ENCODE assay signal across 1 cellular context in the genomic region with DNA sequence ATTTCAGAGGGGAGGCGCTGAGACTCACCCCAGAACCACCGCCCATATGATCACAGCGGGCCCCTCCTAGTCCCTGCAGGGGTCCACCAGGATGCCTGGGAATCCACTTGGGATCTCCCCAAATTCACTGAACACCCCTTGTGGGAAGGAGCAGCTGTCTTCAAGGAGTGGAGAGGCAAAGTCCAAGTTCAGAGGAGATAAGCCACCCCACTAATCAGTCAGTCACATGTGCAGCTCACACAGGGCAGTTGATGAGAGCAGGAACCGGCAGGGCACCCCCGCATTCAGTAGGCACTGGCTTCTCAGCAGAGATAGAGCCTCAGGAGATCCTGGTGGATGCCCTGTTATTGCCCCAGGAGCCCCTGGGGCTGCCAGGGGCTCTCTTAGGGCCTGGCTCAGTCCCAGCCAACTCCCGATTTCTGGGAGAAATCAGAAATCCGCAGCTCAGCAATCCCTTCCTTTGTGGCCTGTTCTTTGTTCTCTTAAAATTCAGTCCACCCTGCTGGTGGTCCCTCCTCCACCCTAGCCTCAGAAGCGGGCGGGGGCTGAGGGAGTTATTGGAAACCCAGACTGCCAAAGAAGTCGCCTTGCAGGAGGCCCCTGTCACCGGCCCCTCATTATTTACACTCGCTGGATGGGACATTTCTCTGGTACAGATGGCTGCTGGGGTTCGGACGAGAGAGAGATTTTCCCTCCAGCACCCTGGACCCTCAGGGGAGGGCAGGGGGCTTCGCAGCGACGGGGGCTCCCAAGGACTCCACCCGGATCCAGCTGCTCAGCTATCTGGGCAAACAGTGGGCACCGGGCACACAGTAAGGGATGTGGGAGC.
TF ChIP-seq lines count a peak whose summit lies in the region.

No MANE protein-coding gene starts in this region.

TF ChIP-seq in SK-N-SH, 30 proteins besides CTCF, POLR2A, EP300 and RAD21 (continued from another document):
- TF ChIP-seq, protein P1, sequence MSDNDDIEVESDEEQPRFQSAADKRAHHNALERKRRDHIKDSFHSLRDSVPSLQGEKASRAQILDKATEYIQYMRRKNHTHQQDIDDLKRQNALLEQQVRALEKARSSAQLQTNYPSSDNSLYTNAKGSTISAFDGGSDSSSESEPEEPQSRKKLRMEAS (IDR thresholded peaks at IDR 0.05; ENCODE audit: low read depth): 0 out of 2 replicates have a peak, but pooled peaks have one; percentile 49
- TF ChIP-seq FOXJ3 (CRISPR knock-in tag; IDR thresholded peaks at IDR 0.05): no peak
- TF ChIP-seq TCF12 (IDR thresholded peaks at IDR 0.05): no peak
- peak; percentile 27 for TF ChIP-seq CHD2 (IDR thresholded peaks at IDR 0.05; ENCODE audit: low read length, partially characterized antibody)
- no peak for TF ChIP-seq GABPA (IDR thresholded peaks at IDR 0.05; ENCODE audit: low read depth)
- peak; percentile 63; the same call in 1 of the 2 replicates for TF ChIP-seq MXI1 (IDR thresholded peaks at IDR 0.05; ENCODE audit: low read depth, low read length)
- TF ChIP-seq, protein P2, sequence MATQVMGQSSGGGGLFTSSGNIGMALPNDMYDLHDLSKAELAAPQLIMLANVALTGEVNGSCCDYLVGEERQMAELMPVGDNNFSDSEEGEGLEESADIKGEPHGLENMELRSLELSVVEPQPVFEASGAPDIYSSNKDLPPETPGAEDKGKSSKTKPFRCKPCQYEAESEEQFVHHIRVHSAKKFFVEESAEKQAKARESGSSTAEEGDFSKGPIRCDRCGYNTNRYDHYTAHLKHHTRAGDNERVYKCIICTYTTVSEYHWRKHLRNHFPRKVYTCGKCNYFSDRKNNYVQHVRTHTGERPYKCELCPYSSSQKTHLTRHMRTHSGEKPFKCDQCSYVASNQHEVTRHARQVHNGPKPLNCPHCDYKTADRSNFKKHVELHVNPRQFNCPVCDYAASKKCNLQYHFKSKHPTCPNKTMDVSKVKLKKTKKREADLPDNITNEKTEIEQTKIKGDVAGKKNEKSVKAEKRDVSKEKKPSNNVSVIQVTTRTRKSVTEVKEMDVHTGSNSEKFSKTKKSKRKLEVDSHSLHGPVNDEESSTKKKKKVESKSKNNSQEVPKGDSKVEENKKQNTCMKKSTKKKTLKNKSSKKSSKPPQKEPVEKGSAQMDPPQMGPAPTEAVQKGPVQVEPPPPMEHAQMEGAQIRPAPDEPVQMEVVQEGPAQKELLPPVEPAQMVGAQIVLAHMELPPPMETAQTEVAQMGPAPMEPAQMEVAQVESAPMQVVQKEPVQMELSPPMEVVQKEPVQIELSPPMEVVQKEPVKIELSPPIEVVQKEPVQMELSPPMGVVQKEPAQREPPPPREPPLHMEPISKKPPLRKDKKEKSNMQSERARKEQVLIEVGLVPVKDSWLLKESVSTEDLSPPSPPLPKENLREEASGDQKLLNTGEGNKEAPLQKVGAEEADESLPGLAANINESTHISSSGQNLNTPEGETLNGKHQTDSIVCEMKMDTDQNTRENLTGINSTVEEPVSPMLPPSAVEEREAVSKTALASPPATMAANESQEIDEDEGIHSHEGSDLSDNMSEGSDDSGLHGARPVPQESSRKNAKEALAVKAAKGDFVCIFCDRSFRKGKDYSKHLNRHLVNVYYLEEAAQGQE (IDR thresholded peaks at IDR 0.05; ENCODE audit: low read depth, low read length): no peak
- TF ChIP-seq TAF1 (IDR thresholded peaks at IDR 0.05; ENCODE audit: borderline replicate concordance, low read depth, low read length): no peak
- no peak for TF ChIP-seq RCOR1 (IDR thresholded peaks at IDR 0.05; ENCODE audit: low read length)
- TF ChIP-seq, protein P3, sequence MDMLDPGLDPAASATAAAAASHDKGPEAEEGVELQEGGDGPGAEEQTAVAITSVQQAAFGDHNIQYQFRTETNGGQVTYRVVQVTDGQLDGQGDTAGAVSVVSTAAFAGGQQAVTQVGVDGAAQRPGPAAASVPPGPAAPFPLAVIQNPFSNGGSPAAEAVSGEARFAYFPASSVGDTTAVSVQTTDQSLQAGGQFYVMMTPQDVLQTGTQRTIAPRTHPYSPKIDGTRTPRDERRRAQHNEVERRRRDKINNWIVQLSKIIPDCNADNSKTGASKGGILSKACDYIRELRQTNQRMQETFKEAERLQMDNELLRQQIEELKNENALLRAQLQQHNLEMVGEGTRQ (IDR thresholded peaks at IDR 0.05; ENCODE audit: borderline replicate concordance, low read depth, low read length): no peak; the same call in 1 of the 2 replicates
